8 cellular contexts compared by ENCODE assay signal in the genomic region with DNA sequence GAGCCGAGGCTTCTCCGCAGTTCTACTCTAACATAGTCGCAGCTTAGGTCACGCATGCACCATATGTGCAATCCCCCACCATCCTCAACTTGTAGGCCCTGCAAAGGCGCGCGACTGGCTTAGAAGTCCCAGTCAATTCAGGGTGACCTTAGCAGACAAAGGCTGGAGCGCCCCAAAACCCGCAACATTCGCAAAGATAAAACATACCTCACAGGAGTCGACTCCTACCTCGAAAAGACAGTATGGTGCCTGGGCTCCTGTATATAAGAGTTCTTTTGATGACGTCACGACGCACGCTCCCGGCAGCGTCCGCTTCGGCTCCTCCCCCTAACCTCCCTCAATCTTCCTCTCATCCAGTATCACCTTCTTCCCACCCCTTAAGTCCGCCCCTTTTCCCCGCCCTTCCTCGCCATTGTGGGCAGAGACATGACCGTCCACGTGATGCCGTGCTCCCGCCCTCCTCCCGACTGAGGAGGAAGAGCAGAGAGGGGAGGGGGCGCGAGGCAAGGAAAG. TPM values are rescaled to one million over a fixed set of nuclear protein-coding genes. Genes with fewer than 3 reads are reported as not detected.
DNase-seq lines count a peak whose midpoint lies in the region; ATAC-seq and TF ChIP-seq lines count a peak whose summit lies in the region.

A gene (minus strand): TSS at position 237 of the 513 bp plus-strand sequence.

- peaks cover 51 to 91% (median 71%) of the 10 kb centered on the region in 6 donors for H3K4me1 ChIP-seq in spleen

- no peaks in the 10 kb centered on the region for H3K27me3 ChIP-seq in spleen (replicated peaks in 1 of 7)

- DNase-seq in ACHN (peak; percentile 100), NCI-H2227 treated with DMSO at 0.1 percent for 48 hours (lab: John Stamatoyannopoulos, UW) (peak; percentile 99), inferior parietal cortex (ENCODE audit: extremely low spot score) (peak; percentile 97), spleen (peak; percentile 100)
- peak; percentile 99 for DNase-seq in central memory CD4-positive, alpha-beta T cell

- ATAC-seq in GM18870 (IDR thresholded peaks at IDR 0.05; ENCODE audit: unreplicated experiment) (peak; percentile 80), HG03135 (IDR thresholded peaks at IDR 0.05; ENCODE audit: unreplicated experiment) (peak; percentile 75)

- in situ Hi-C loops in ACHN (cut with HindIII; ENCODE audit: low pct_ligation_motif_present, low pct_unique_long_range_greater_than_20kb, low sequenced_read_pairs), result no loop called here

- H3K27ac ChIP-seq in spleen, result peak within 1 kb of the TSS; percentile 97 to 99 (median 98)

- peak; percentile 58 to 96 (median 89) for TF ChIP-seq POLR2A in spleen (IDR thresholded peaks at IDR 0.05)

- TF ChIP-seq CTCF in WI38 (IDR thresholded peaks at IDR 0.05; ENCODE audit: low read depth, low read length) (no peak), spleen (IDR thresholded peaks at IDR 0.05 in 8 of 11, conservative IDR thresholded peaks at IDR 0.05 in 3 of 11) (peak in 2 of 11 experiments; percentile 6 to 29)

- WGBS in spleen, 5 donors, result 0 to 2% (median 1%) methylated on average over 28 to 30 of the region's 30 CpGs

- intact Hi-C loops in spleen (cut with DNase I; ENCODE audit: low total_unique reads), result loop anchor here (10.0 kb wide), 1 partner anchor 67 kb away; no protein-coding TSS in a partner anchor

- H3K9me3 ChIP-seq in spleen, result no peaks in the 10 kb centered on the region

- peaks cover 0 to 53% (median 36%) of the 10 kb centered on the region in 6 donors for H3K36me3 ChIP-seq in spleen

- peak within 1 kb of the TSS; percentile 92 for H3K4me3 ChIP-seq in WI38 (ENCODE audit: low read depth, low read length)
- H3K4me3 ChIP-seq in spleen, result peak within 1 kb of the TSS; percentile 75 to 95 (median 84)

RNA-seq across cellular contexts. Expression of the gene that starts here (rescaled TPM):
- 100 to 1,000 TPM; 287 to 382 (median 327) TPM for total RNA-seq in spleen
- polyA plus RNA-seq in spleen, result 1,000 to 10,000 TPM in 2 of 3 donors, 100 to 1,000 TPM in 1; 665 to 1,371 (median 1,326) TPM

Comparison
In these comparisons a context has a peak if more than half of its experiments do, and no peak if none do; other contexts are left out.
1. Peak in every context shown above with its lines: DNase-seq, ATAC-seq, H3K4me3 ChIP-seq and H3K27ac ChIP-seq.